20 cellular contexts compared by ENCODE assay signal in genomic region chr12:115934046-115934445, GRCh38.
DNase-seq lines count a peak whose midpoint lies in the region; ATAC-seq, FAIRE-seq and TF ChIP-seq lines count a peak whose summit lies in the region.
"Had no signal": no experiment of that assay in that cellular context is flagged by ENCODE, and none has a peak within 500 bp of the region (broad histone marks: within the 10 kb centered on the region; RNA-seq: fewer than 3 reads in every experiment).

No MANE protein-coding gene starts in this region.

- intact Hi-C loops in right cardiac atrium (cut with DNase I) (no loop called here), left ventricle myocardium superior (cut with micrococcal nuclease) (no loop called here), sciatic nerve (cut with DNase I) (no loop called here)

- H3K27ac ChIP-seq in right cardiac atrium (ENCODE audit: low read length), result no peak overlapping the region
- H3K27ac ChIP-seq: BLaER1 treated with 17β-estradiol and CSF1 and Interleukin-3, amounts not matched to agents 10 nM and 100 nM had no signal

- ATAC-seq in right cardiac atrium, result peak in 1 of 2 donors; percentile 52
- no peak for ATAC-seq in left ventricle myocardium superior
- ATAC-seq in sciatic nerve, result peak; percentile 95
- ATAC-seq in HG02571 (IDR thresholded peaks at IDR 0.05; ENCODE audit: unreplicated experiment), result no peak
- ATAC-seq in GM18870 (IDR thresholded peaks at IDR 0.05; ENCODE audit: unreplicated experiment), result no peak
- ATAC-seq: PC-3 had no signal

- WGBS in right cardiac atrium, result 61% methylated on average over 3 of the region's 3 CpGs

- no peak for FAIRE-seq in GM12891 (lab: Jason Lieb, UNC)
- FAIRE-seq: D721Med, H54 had no signal

- H3K9me3 ChIP-seq in right cardiac atrium (ENCODE audit: control insufficient read depth, low read length), result no peaks in the 10 kb centered on the region

- DNase-seq in right cardiac atrium (peak in 2 of 3 donors; percentile 30 to 62), left ventricle myocardium superior (no peak), islet precursor cell (peak; percentile 33), sciatic nerve (ENCODE audit: low spot score) (peak; percentile 67), GM12891 (ENCODE audit: insufficient read length, low spot score) (no peak)
- DNase-seq: DMS79, HFFc6, KG1, NCI-H1436, NCI-H1930, NCI-H226, NCI-H524, PC-3, RPMI8226, SIG-M5 had no signal

- no peaks in the 10 kb centered on the region for H3K4me1 ChIP-seq in right cardiac atrium (ENCODE audit: control insufficient read depth, insufficient read depth, low read length)

- TF ChIP-seq POLR2A in GM12891 (IDR thresholded peaks at IDR 0.05; ENCODE audit: low read depth, low read length), result no peak

- H3K4me3 ChIP-seq in right cardiac atrium (ENCODE audit: low read length), result no peak overlapping the region
- H3K4me3 ChIP-seq: BLaER1 treated with 17β-estradiol and CSF1 and Interleukin-3, amounts not matched to agents 10 nM and 100 nM had no signal

- H3K27me3 ChIP-seq in right cardiac atrium (ENCODE audit: control insufficient read depth, insufficient read depth), result no peaks in the 10 kb centered on the region
- H3K27me3 ChIP-seq: BLaER1 treated with 17β-estradiol and CSF1 and Interleukin-3, amounts not matched to agents 10 nM and 100 nM had no signal

TF ChIP-seq in GM12891, 5 proteins besides CTCF, POLR2A, EP300 and RAD21:
- TF ChIP-seq POLR2AphosphoS5 (IDR thresholded peaks at IDR 0.05; ENCODE audit: low read depth, low read length), result no peak
- no peak for TF ChIP-seq SPI1 (IDR thresholded peaks at IDR 0.05; ENCODE audit: low read depth, low read length)
- TF ChIP-seq POU2F2 (IDR thresholded peaks at IDR 0.05; ENCODE audit: low read depth, low read length), result no peak
- TF ChIP-seq PAX5 (IDR thresholded peaks at IDR 0.05; ENCODE audit: insufficient read depth, low read length, severe bottlenecking), result no peak
- TF ChIP-seq TAF1 (IDR thresholded peaks at IDR 0.05; ENCODE audit: low read depth, low read length), result no peak

Comparison
In these comparisons a context has a peak if more than half of its experiments do, and no peak if none do; other contexts are left out.
1. DNase-seq: peak in right cardiac atrium (2 of 3), islet precursor cell (single experiment) and sciatic nerve (single experiment); none in left ventricle myocardium superior (single experiment) and GM12891 (single experiment).